Comparison of ENCODE assay signal across 10 cellular contexts in the genomic region with DNA sequence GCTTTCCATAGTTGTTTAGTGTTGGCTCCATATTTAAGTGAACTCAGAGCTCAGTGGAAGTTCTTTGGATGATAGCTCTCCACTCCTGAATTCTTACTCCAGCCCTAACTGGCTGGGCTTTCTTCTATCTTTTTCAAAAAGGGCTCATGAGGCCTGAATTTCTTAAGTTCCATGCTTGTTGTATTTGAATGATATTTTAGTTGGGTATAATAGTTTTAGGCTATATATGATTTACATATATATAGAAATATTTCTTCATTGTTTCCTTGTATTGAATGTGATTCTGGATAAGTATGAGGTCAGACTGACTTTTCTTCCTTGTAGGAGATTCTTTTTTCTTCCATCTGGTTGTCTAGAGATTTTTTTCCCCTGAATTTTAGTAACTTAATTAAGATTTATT.
"Had no signal": no experiment of that assay in that cellular context is flagged by ENCODE, and none has a peak within 500 bp of the region (broad histone marks: within the 10 kb centered on the region; RNA-seq: fewer than 3 reads in every experiment).

No MANE protein-coding gene starts in this region.

- H3K4me2 ChIP-seq: GM23338 had no signal

- FAIRE-seq: H1, H54 had no signal

- H3K4me3 ChIP-seq: GM23248, GM23338 had no signal

- DNase-seq: GM23248, GOT3, H7, H9, HCEC 1CT, HFFc6 had no signal

- H3K27ac ChIP-seq: GM23248 had no signal

- H2AFZ ChIP-seq: GM23248, GM23338 had no signal

- ATAC-seq: GM23338, HCT116 had no signal

- H3K9ac ChIP-seq: GM23248 had no signal
